8 cellular contexts compared by ENCODE assay signal in the genomic region with DNA sequence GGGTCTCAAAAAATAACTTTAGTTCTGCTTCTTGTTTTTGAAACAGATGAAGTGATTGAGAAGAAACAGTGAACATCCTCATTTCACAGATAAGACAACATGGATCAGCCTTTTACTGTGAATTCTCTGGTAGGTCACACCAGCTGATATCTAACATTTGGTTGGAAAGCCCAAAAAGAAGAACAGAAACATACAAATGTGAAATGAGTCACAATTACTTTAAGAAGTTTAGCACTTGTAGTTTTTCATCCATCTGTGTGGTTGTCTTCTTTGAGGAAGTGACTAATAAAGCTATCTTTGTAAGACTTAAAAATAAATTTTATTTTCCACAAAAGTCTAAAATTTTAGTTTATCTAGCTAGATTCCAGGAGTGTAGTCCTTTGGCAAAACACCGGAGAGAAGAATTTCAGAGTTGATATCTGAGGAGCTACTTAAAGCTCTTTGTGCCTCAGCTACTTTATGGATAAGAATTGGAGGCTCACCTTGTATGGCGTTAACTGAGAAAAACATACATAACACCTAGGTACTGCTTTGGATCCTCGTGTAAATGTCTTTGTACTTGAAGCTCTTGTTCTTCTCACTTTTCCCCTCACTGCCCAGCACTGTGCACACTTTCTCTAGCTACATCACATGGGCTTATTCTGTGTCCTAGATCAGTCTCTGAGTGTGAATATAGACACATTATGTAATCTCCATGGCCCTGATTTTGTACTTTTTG. TPM values are rescaled to one million over a fixed set of nuclear protein-coding genes. Genes with fewer than 3 reads are reported as not detected.
A peak's percentile ranks its signal among the peaks of the same experiment; 100 is the strongest.
DNase-seq lines count a peak whose midpoint lies in the region; ATAC-seq, FAIRE-seq and TF ChIP-seq lines count a peak whose summit lies in the region.

No MANE protein-coding gene starts in this region.

- no peaks in the 10 kb centered on the region for H3K27me3 ChIP-seq in endothelial cell of umbilical vein (ENCODE audit: control insufficient read depth in 2 of 2, insufficient read depth in 2 of 2, low read length in 2 of 2)

- H3K9ac ChIP-seq in endothelial cell of umbilical vein (replicated peaks; ENCODE audit: extremely low read depth, insufficient read depth, low read length), result no peak overlapping the region

- no peaks in the 10 kb centered on the region for H3K9me3 ChIP-seq in endothelial cell of umbilical vein (replicated peaks; ENCODE audit: control insufficient read depth, insufficient read depth, low read length)

- H3K4me3 ChIP-seq in endothelial cell of umbilical vein (replicated peaks in 1 of 3; ENCODE audit: insufficient read depth in 1 of 3, low read depth in 1 of 3, low read length in 3 of 3), result no peak overlapping the region

- H3K4me2 ChIP-seq in endothelial cell of umbilical vein (ENCODE audit: insufficient read depth, low read length), result no peak overlapping the region

- no peaks in the 10 kb centered on the region for H3K79me2 ChIP-seq in endothelial cell of umbilical vein (ENCODE audit: control insufficient read depth, insufficient read depth, low read length)

- dilution Hi-C loops in endothelial cell of umbilical vein (cut with MboI; ENCODE audit: extremely low pct_ligation_motif_present, low sequenced_read_pairs), result no loop called here

- BruUV-seq in endothelial cell of umbilical vein (replicated peaks; lab: Mats Ljungman, UMichigan), result no TSS peak

- H4K20me1 ChIP-seq in endothelial cell of umbilical vein (replicated peaks; ENCODE audit: control insufficient read depth, extremely low read depth, insufficient read depth, low read length), result no peaks in the 10 kb centered on the region

- peaks cover 2% of the 10 kb centered on the region for H3K9me1 ChIP-seq in endothelial cell of umbilical vein (replicated peaks; ENCODE audit: control insufficient read depth, extremely low read depth, insufficient read depth, low read length)

- H3K4me1 ChIP-seq in endothelial cell of umbilical vein (ENCODE audit: control insufficient read depth, extremely low read depth, insufficient read depth, low read length), result no peaks in the 10 kb centered on the region

- TF ChIP-seq POLR2A in endothelial cell of umbilical vein (IDR thresholded peaks at IDR 0.05; ENCODE audit: low read depth, low read length), result no peak

- H2AFZ ChIP-seq in endothelial cell of umbilical vein (ENCODE audit: low read depth, low read length), result no peak overlapping the region

- H3K36me3 ChIP-seq in endothelial cell of umbilical vein (ENCODE audit: control insufficient read depth in 2 of 2, extremely low read depth in 1 of 2, insufficient read depth in 2 of 2, low read length in 2 of 2), result no peaks in the 10 kb centered on the region

- ATAC-seq in GM18499 (IDR thresholded peaks at IDR 0.05; ENCODE audit: insufficient read depth, unreplicated experiment), result peak; percentile 70
- ATAC-seq in GM21737 (IDR thresholded peaks at IDR 0.05; ENCODE audit: unreplicated experiment), result peak; percentile 80

- H3K27ac ChIP-seq in endothelial cell of umbilical vein (ENCODE audit: insufficient read depth, low read depth, low read length), result no peak overlapping the region

- POLR2A ChIA-PET in endothelial cell of umbilical vein (lab: Charles Lee), result no interaction called here

- no peak for TF ChIP-seq CTCF in endothelial cell of umbilical vein (IDR thresholded peaks at IDR 0.05; ENCODE audit: extremely low read depth in 1 of 2, insufficient read depth in 1 of 2, low read depth in 1 of 2, low read length in 2 of 2)

- no peak for FAIRE-seq in endothelial cell of umbilical vein (lab: Jason Lieb, UNC)

- CTCF ChIA-PET in endothelial cell of umbilical vein (lab: Charles Lee), result interaction anchor here (1.0 to 3.3 kb wide), 7 partner anchors 11 to 337 kb away, joined by 3 to 16 read pairs (median 5); no protein-coding TSS in a partner anchor

- intact Hi-C loops in endothelial cell of umbilical vein (cut with micrococcal nuclease), result loop anchor here (5.0 kb wide), 1 partner anchor 44 kb away; no protein-coding TSS in a partner anchor

- DNase-seq in M059J (ENCODE audit: low read depth), result peak; percentile 31
- DNase-seq in endothelial cell of umbilical vein (ENCODE audit: low read depth, low spot score), result no peak
- DNase-seq in NCI-H524 treated with DMSO at 0.1 percent for 48 hours (lab: John Stamatoyannopoulos, UW), result no peak
- no peak for DNase-seq in SW 1271 (lab: John Stamatoyannopoulos, UW)
- DNase-seq in 8988T, result no peak
- no peak for DNase-seq in SHP77 (lab: John Stamatoyannopoulos, UW)

TF ChIP-seq in endothelial cell of umbilical vein, 7 proteins besides CTCF, POLR2A, EP300 and RAD21:
- peak; percentile 14 for TF ChIP-seq FOS (IDR thresholded peaks at IDR 0.05; ENCODE audit: borderline replicate concordance, insufficient read depth, low read length)
- TF ChIP-seq GATA2 (IDR thresholded peaks at IDR 0.05; ENCODE audit: insufficient read depth, insufficient read length, low read depth, low read length), result no peak
- TF ChIP-seq POLR2AphosphoS5 (IDR thresholded peaks at IDR 0.05; ENCODE audit: insufficient read depth, low read depth, low read length), result no peak
- TF ChIP-seq, protein P1, sequence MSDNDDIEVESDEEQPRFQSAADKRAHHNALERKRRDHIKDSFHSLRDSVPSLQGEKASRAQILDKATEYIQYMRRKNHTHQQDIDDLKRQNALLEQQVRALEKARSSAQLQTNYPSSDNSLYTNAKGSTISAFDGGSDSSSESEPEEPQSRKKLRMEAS (IDR thresholded peaks at IDR 0.05; ENCODE audit: insufficient read depth, insufficient read length), result no peak
- TF ChIP-seq JUN (IDR thresholded peaks at IDR 0.05; ENCODE audit: borderline replicate concordance, insufficient read depth, insufficient read length, low read depth), result no peak

RNA-seq across cellular contexts. Expression of a gene that starts 21.7 kb away (rescaled TPM):
- total RNA-seq in M059J (2014; rRNA removed; shearing (Covaris generic)), result 18.2 and 22.8 TPM in 2 replicates
- total RNA-seq in endothelial cell of umbilical vein, result 1.0 and 1.8 TPM in 2 replicates
- polyA plus RNA-seq in endothelial cell of umbilical vein, result 0.70 and 0.84 TPM in 2 replicates
- 0.76 and 0.85 TPM in 2 replicates for polyA plus RNA-seq in endothelial cell of umbilical vein (2011; cell fraction: cytosol; rRNA removed)
- 1.2 and 1.4 TPM in 2 replicates for polyA plus RNA-seq in endothelial cell of umbilical vein (2011; cell fraction: nucleus; rRNA removed)
- 0.65 and 1.9 TPM in 2 replicates for polyA plus RNA-seq in endothelial cell of umbilical vein (2012)
- polyA minus RNA-seq in endothelial cell of umbilical vein, result 0.24 and 0.91 TPM in 2 replicates
- polyA minus RNA-seq in endothelial cell of umbilical vein (2011; cell fraction: cytosol; rRNA and poly(A)+ RNA removed), result 25.0 TPM
- polyA minus RNA-seq in endothelial cell of umbilical vein (2011; cell fraction: nucleus; rRNA and poly(A)+ RNA removed), result 1.5 and 2.6 TPM in 2 replicates

RNA-seq across cellular contexts. Expression of a gene that starts 50.1 kb away (rescaled TPM):
- total RNA-seq in M059J (2014; rRNA removed; shearing (Covaris generic)), result not detected in 2 replicates
- total RNA-seq in endothelial cell of umbilical vein, result not detected in 2 replicates
- polyA plus RNA-seq in endothelial cell of umbilical vein, result not detected in 2 replicates
- not detected in 2 replicates for polyA plus RNA-seq in endothelial cell of umbilical vein (2011; cell fraction: cytosol; rRNA removed)
- polyA plus RNA-seq in endothelial cell of umbilical vein (2011; cell fraction: nucleus; rRNA removed), result not detected in 2 replicates
- polyA plus RNA-seq in endothelial cell of umbilical vein (2012), result not detected in 2 replicates
- not detected in 2 replicates for polyA minus RNA-seq in endothelial cell of umbilical vein
- polyA minus RNA-seq in endothelial cell of umbilical vein (2011; cell fraction: cytosol; rRNA and poly(A)+ RNA removed), result not detected
- polyA minus RNA-seq in endothelial cell of umbilical vein (2011; cell fraction: nucleus; rRNA and poly(A)+ RNA removed), result not detected in 2 replicates

RNA-seq across cellular contexts. Expression of a gene that starts 50.8 kb away (rescaled TPM):
- total RNA-seq in M059J (2014; rRNA removed; shearing (Covaris generic)), result 79.1 and 99.1 TPM in 2 replicates
- 9.7 and 13.0 TPM in 2 replicates for total RNA-seq in endothelial cell of umbilical vein
- 6.3 and 7.0 TPM in 2 replicates for polyA plus RNA-seq in endothelial cell of umbilical vein
- 11.4 and 11.5 TPM in 2 replicates for polyA plus RNA-seq in endothelial cell of umbilical vein (2011; cell fraction: cytosol; rRNA removed)
- polyA plus RNA-seq in endothelial cell of umbilical vein (2011; cell fraction: nucleus; rRNA removed), result 6.3 and 7.9 TPM in 2 replicates
- 22.7 and 23.0 TPM in 2 replicates for polyA plus RNA-seq in endothelial cell of umbilical vein (2012)
- polyA minus RNA-seq in endothelial cell of umbilical vein, result 6.7 and 10.0 TPM in 2 replicates
- 3.1 TPM for polyA minus RNA-seq in endothelial cell of umbilical vein (2011; cell fraction: cytosol; rRNA and poly(A)+ RNA removed)
- polyA minus RNA-seq in endothelial cell of umbilical vein (2011; cell fraction: nucleus; rRNA and poly(A)+ RNA removed), result 2.7 and 3.1 TPM in 2 replicates
